1 cellular context compared by ENCODE assay signal in genomic region chr6:37261198-37261597, GRCh38.
TF ChIP-seq lines count a peak whose summit lies in the region.

No MANE protein-coding gene starts in this region.

TF ChIP-seq in GM12878, 131 proteins besides CTCF, POLR2A, EP300 and RAD21:
- TF ChIP-seq HDAC2 (IDR thresholded peaks at IDR 0.05) (no peak), IKZF2 (IDR thresholded peaks at IDR 0.05) (no peak), TCF3 (IDR thresholded peaks at IDR 0.05; ENCODE audit: borderline replicate concordance, insufficient read depth, low read depth, low read length) (no peak), RELA (IDR thresholded peaks at IDR 0.05; ENCODE audit: borderline replicate concordance, partially characterized antibody) (no peak), TARDBP (IDR thresholded peaks at IDR 0.05; ENCODE audit: borderline replicate concordance) (no peak), ETV6 (conservative IDR thresholded peaks at IDR 0.05 in 1 of 2, IDR thresholded peaks at IDR 0.05 in 1 of 2; ENCODE audit: borderline replicate concordance in 1 of 2, low read depth in 1 of 2) (no peak), CHD2 (IDR thresholded peaks at IDR 0.05; ENCODE audit: borderline replicate concordance, low read depth, low read length) (no peak), NBN (IDR thresholded peaks at IDR 0.05) (no peak), HCFC1 (IDR thresholded peaks at IDR 0.05; ENCODE audit: low read length) (no peak)
- TF ChIP-seq, protein P1, sequence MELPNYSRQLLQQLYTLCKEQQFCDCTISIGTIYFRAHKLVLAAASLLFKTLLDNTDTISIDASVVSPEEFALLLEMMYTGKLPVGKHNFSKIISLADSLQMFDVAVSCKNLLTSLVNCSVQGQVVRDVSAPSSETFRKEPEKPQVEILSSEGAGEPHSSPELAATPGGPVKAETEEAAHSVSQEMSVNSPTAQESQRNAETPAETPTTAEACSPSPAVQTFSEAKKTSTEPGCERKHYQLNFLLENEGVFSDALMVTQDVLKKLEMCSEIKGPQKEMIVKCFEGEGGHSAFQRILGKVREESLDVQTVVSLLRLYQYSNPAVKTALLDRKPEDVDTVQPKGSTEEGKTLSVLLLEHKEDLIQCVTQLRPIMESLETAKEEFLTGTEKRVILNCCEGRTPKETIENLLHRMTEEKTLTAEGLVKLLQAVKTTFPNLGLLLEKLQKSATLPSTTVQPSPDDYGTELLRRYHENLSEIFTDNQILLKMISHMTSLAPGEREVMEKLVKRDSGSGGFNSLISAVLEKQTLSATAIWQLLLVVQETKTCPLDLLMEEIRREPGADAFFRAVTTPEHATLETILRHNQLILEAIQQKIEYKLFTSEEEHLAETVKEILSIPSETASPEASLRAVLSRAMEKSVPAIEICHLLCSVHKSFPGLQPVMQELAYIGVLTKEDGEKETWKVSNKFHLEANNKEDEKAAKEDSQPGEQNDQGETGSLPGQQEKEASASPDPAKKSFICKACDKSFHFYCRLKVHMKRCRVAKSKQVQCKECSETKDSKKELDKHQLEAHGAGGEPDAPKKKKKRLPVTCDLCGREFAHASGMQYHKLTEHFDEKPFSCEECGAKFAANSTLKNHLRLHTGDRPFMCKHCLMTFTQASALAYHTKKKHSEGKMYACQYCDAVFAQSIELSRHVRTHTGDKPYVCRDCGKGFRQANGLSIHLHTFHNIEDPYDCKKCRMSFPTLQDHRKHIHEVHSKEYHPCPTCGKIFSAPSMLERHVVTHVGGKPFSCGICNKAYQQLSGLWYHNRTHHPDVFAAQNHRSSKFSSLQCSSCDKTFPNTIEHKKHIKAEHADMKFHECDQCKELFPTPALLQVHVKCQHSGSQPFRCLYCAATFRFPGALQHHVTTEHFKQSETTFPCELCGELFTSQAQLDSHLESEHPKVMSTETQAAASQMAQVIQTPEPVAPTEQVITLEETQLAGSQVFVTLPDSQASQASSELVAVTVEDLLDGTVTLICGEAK (IDR thresholded peaks at IDR 0.05; ENCODE audit: borderline replicate concordance) = no peak
- TF ChIP-seq, protein P2, sequence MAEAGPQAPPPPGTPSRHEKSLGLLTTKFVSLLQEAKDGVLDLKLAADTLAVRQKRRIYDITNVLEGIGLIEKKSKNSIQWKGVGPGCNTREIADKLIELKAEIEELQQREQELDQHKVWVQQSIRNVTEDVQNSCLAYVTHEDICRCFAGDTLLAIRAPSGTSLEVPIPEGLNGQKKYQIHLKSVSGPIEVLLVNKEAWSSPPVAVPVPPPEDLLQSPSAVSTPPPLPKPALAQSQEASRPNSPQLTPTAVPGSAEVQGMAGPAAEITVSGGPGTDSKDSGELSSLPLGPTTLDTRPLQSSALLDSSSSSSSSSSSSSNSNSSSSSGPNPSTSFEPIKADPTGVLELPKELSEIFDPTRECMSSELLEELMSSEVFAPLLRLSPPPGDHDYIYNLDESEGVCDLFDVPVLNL (IDR thresholded peaks at IDR 0.05; ENCODE audit: low read depth, low read length) = no peak
